ENCODE assay signal across 8 cellular contexts in the genomic region with DNA sequence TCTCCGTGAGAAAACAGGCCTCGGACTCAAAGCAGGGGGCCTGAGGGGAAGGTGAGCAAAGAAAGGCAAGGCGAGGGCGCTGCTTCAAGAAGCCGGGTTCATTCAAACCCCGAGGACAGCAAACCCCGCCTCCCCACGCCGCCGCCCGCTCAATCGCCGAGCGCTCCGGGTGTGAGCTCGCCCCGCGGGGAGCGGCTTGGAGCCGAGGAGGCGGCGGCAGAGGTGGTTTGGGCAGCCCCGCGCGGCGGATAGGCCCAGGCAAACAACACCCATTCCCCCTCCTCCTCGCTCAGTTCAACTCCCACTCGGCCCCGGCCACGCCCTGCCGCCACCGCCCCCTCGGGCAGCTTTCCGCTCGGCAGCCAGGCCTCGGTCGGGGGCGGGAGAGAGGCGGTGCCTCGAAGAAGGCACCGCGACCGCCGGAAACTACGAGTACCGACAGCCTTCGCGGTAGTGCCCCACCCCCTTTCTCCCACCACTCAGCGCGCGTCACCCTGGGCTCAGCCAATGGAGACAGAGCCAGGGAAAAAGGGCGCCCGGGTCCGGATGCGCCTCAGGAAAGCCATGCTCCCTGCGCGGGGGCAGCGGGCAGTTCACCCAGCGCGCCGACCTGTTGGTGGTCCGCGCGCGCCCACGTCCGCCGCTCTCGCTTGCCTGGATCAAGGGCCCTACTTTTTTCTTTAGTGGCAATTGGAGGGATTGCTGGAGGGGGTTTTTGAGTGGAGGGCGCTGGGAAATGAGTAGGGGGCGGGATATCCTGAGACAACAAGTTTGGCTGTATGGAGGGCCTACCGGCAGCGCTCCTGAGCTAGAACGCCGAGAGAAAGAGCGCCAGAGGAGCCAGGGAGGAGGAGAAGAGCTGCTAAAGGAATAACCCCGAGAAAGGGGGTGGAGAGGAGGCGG. TPM values are rescaled to one million over a fixed set of nuclear protein-coding genes. Genes with fewer than 3 reads are reported as not detected.
DNase-seq lines count a peak whose midpoint lies in the region; ATAC-seq and TF ChIP-seq lines count a peak whose summit lies in the region.

No MANE protein-coding gene starts in this region.

- H3K9me3 ChIP-seq in Panc1 (ENCODE audit: control insufficient read depth, insufficient read depth, low read depth, low read length) = no peaks in the 10 kb centered on the region
- H3K9me3 ChIP-seq in esophagus squamous epithelium = no peaks in the 10 kb centered on the region

- H3K27me3 Mint-ChIP-seq in activated T-cell treated with anti-CD3 and anti-CD28 coated beads, Interleukin-2, amount 50 U/mL, for 72 hours (ENCODE audit: low read depth) = no peaks in the 10 kb centered on the region

- BruUV-seq in Panc1 (replicated peaks; lab: Mats Ljungman, UMichigan) = no TSS peak

- H2AFZ ChIP-seq in KMS-11 (ENCODE audit: low read depth) = peak overlapping the region; percentile 99

- H3K4me2 ChIP-seq in KMS-11 = peak overlapping the region; percentile 98

- H3K36me3 ChIP-seq in KMS-11 (ENCODE audit: insufficient read depth) (no peaks in the 10 kb centered on the region), Panc1 (ENCODE audit: control insufficient read depth, insufficient read depth, low read length) (no peaks in the 10 kb centered on the region), esophagus squamous epithelium (no peaks in the 10 kb centered on the region)

- no peaks in the 10 kb centered on the region for H3K79me2 ChIP-seq in KMS-11 (ENCODE audit: insufficient read depth, low read depth)

- H3K4me3 Mint-ChIP-seq in activated T-cell treated with anti-CD3 and anti-CD28 coated beads, Interleukin-2, amount 50 U/mL, for 72 hours = peak overlapping the region; percentile 100

- peak in 3 of 4 donors; percentile 7 to 57 (median 40) for TF ChIP-seq POLR2A in esophagus squamous epithelium (IDR thresholded peaks at IDR 0.05)

- CTCF ChIA-PET in Panc1 (lab: Charles Lee) = interaction anchor here (0.5 to 0.7 kb wide), 10 partner anchors 38 to 1757 kb away, joined by 3 to 12 read pairs (median 4); no protein-coding TSS in a partner anchor

- 0 to 1% methylated on average over 24 to 35 of the region's 78 CpGs for WGBS in esophagus squamous epithelium, 2 donors

- peak overlapping the region; percentile 97 for H3K9ac ChIP-seq in KMS-11

- in situ Hi-C loops in Panc1 (cut with HindIII; ENCODE audit: low pct_unique_long_range_greater_than_20kb, low sequenced_read_pairs) = no loop called here

- TF ChIP-seq CTCF in KMS-11 (conservative IDR thresholded peaks at IDR 0.05; ENCODE audit: low read depth, low read length) = no peak
- TF ChIP-seq CTCF in Panc1 (IDR thresholded peaks at IDR 0.05) = no peak
- peak in 5 of 6 experiments; percentile 13 to 38 (median 29) for TF ChIP-seq CTCF in esophagus squamous epithelium (IDR thresholded peaks at IDR 0.05)

- POLR2A ChIA-PET in Panc1 (lab: Charles Lee) = interaction anchor here (0.6 to 1.0 kb wide), 11 partner anchors 14 to 1143 kb away, joined by 3 to 16 read pairs (median 6); no protein-coding TSS in a partner anchor

- no peaks in the 10 kb centered on the region for H4K20me1 ChIP-seq in KMS-11 (ENCODE audit: insufficient read depth)

- H3K27ac ChIP-seq in KMS-11 (peak overlapping the region; percentile 94), Panc1 (ENCODE audit: low read length) (peak overlapping the region; percentile 93), esophagus squamous epithelium (peak overlapping the region; percentile 89 to 99 (median 96))

- H3K27ac Mint-ChIP-seq in activated T-cell treated with anti-CD3 and anti-CD28 coated beads, Interleukin-2, amount 50 U/mL, for 72 hours = peak overlapping the region; percentile 100

- H3K9me3 Mint-ChIP-seq in activated T-cell treated with anti-CD3 and anti-CD28 coated beads, Interleukin-2, amount 50 U/mL, for 72 hours = no peaks in the 10 kb centered on the region

- H3K27me3 ChIP-seq in KMS-11 (ENCODE audit: insufficient read depth, low read depth) = no peaks in the 10 kb centered on the region
- H3K27me3 ChIP-seq in Panc1 (ENCODE audit: control insufficient read depth, insufficient read depth, low read length) = no peaks in the 10 kb centered on the region
- H3K27me3 ChIP-seq in esophagus squamous epithelium = no peaks in the 10 kb centered on the region

- no peak overlapping the region for H3K4me3 ChIP-seq in KMS-11 (IDR thresholded peaks at IDR 0.05; ENCODE audit: insufficient read depth, low read depth, low read length)
- H3K4me3 ChIP-seq in Panc1 (ENCODE audit: low read depth in 2 of 2, low read length in 2 of 2) = peak overlapping the region; percentile 90 to 92
- H3K4me3 ChIP-seq in esophagus squamous epithelium = peak overlapping the region; percentile 51 to 92 (median 77)

- peak; percentile 95 for DNase-seq in DMS79 treated with DMSO at 0.1 percent for 48 hours (lab: John Stamatoyannopoulos, UW)
- peak; percentile 88 for DNase-seq in Panc1 (ENCODE audit: low read depth, low spot score)
- DNase-seq in activated T-cell treated with anti-CD3 and anti-CD28 coated beads, Interleukin-2, amount 50 U/mL, for 72 hours = peak; percentile 99
- DNase-seq in esophagus squamous epithelium (lab: John Stamatoyannopoulos, UW) = peak; percentile 93
- DNase-seq in myocyte (ENCODE audit: low read depth) = peak; percentile 100
- DNase-seq in stimulated activated CD8-positive, alpha-beta memory T cell treated with anti-CD3 and anti-CD28 coated beads, Interleukin-7, amount 100 ng/mL, for 4 hours (ENCODE audit: low read depth in 2 of 2) = peak; percentile 98 to 100

- peaks cover 46% of the 10 kb centered on the region for H3K4me1 Mint-ChIP-seq in activated T-cell treated with anti-CD3 and anti-CD28 coated beads, Interleukin-2, amount 50 U/mL, for 72 hours (ENCODE audit: low read depth)

- H3K4me1 ChIP-seq in KMS-11 (ENCODE audit: low read depth, poor library complexity, severe bottlenecking) (peaks cover 30% of the 10 kb centered on the region), Panc1 (ENCODE audit: control insufficient read depth, insufficient read depth, low read length) (peaks cover 7% of the 10 kb centered on the region; the same call in 1 of the 2 replicates), esophagus squamous epithelium (peaks cover 6 to 47% (median 13%) of the 10 kb centered on the region in 3 donors)

- H3K36me3 Mint-ChIP-seq in activated T-cell treated with anti-CD3 and anti-CD28 coated beads, Interleukin-2, amount 50 U/mL, for 72 hours (ENCODE audit: insufficient read depth in 2 of 2) = peaks cover 8 to 10% of the 10 kb centered on the region in 2 donors

- intact Hi-C loops in Panc1 (cut with micrococcal nuclease; ENCODE audit: unreplicated experiment) (loop anchor here (10.0 kb wide), 1 partner anchor 632 kb away; no protein-coding TSS in a partner anchor), esophagus squamous epithelium (cut with DNase I) (no loop called here)

- ATAC-seq in GM21786 (IDR thresholded peaks at IDR 0.05; ENCODE audit: unreplicated experiment) (peak; percentile 73), Panc1 (peak; percentile 93)
- ATAC-seq in activated T-cell treated with anti-CD3 and anti-CD28 coated beads, Interleukin-2, amount 50 U/mL, for 72 hours (replicated peaks in 1 of 2) = peak; percentile 79 to 82

RNA-seq across cellular contexts. Expression of a gene that starts 0.7 kb away (rescaled TPM):
- total RNA-seq in Panc1 (2021; ENCODE audit: unreplicated experiment) (10.4 TPM), esophagus squamous epithelium (10 to 100 TPM in 1 of 4 donors, 1 to 10 TPM in 2, under 1 TPM in 1; 0.72 to 40.6 (median 2.5) TPM), myocyte (9.0 and 12.9 TPM in 2 replicates)
- polyA plus RNA-seq in Panc1 (2012; ENCODE audit: insufficient read length) = 2.9 TPM
- 10 to 100 TPM; 21.5 to 23.7 TPM for total RNA-seq in activated T-cell treated with anti-CD3 and anti-CD28 coated beads, Interleukin-2, amount 50 U/mL, for 72 hours
- 1.6 TPM for polyA plus RNA-seq in myocyte (2012)

Comparison
In these comparisons a context has a peak if more than half of its experiments do, and no peak if none do; other contexts are left out.
1. CTCF ChIP-seq: peak in esophagus squamous epithelium (5 of 6); none in KMS-11 (single experiment) and Panc1 (single experiment).
2. Peak in every context shown above with its lines, with median percentiles within 50 percentile points of each other: DNase-seq, ATAC-seq and H3K27ac ChIP-seq.